ENCODE assay signal across 8 cellular contexts in the genomic region with DNA sequence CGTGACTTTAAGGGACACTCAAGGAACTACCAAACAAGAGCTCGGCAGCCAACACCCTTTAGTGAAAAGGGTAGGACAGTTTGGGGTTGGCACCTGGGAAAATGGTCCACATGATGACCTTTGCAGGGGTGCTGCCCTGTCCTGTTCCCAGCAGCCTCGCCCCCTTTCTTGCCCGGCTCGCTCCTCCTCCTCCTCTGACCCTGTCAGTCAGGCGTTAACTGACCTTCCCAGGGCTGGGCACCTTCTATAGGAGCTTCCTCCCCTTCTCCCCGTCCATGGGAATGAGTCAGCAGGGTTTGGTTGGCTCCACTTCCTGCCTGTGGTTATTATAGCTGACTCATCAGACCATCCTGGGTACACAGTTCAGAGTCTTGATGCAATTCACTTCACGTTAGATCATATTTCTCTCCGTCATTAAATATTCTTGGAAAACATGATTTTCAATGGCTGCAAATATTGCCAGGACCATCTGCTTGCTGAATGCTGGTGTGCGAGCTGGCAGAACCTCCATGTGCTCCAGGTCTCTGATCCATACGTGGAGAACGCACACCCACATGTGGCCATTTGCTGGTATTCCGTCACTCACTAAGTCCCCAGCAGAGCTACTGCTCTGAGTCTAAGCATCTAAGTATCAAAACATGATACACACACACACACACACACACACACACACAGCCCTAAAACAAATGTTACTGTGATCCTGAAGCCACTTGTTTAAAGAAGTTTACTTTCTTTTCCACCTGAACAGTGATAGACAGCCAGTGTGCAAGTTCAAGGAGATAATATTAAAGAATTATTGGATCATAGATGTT.
DNase-seq lines count a peak whose midpoint lies in the region; ATAC-seq and TF ChIP-seq lines count a peak whose summit lies in the region.

No MANE protein-coding gene starts in this region.

- no peak overlapping the region for H3K14ac ChIP-seq in mesenchymal stem cell (ENCODE audit: low read length in 2 of 2)

- H3K27ac ChIP-seq in coronary artery (peak overlapping the region; percentile 2 to 10), mesenchymal stem cell (ENCODE audit: low read length, poor library complexity, severe bottlenecking) (peak overlapping the region; percentile 95)

- peak overlapping the region; percentile 65 for H2BK120ac ChIP-seq in mesenchymal stem cell (ENCODE audit: low read depth, low read length)

- H4K8ac ChIP-seq in mesenchymal stem cell (ENCODE audit: low read length) = peak overlapping the region; percentile 59

- in situ Hi-C loops in ACHN (cut with HindIII; ENCODE audit: low pct_ligation_motif_present, low pct_unique_long_range_greater_than_20kb, low sequenced_read_pairs) = no loop called here

- 12% methylated on average over 13 of the region's 13 CpGs for WGBS in mesenchymal stem cell

- peak overlapping the region; percentile 37 for H3K4me3 ChIP-seq in coronary artery
- H3K4me3 ChIP-seq in mesenchymal stem cell (ENCODE audit: insufficient read depth in 1 of 2, low read depth in 1 of 2, low read length in 2 of 2) = no peak overlapping the region

- no peaks in the 10 kb centered on the region for H3K36me3 ChIP-seq in mesenchymal stem cell (ENCODE audit: control insufficient read depth in 1 of 2, insufficient read depth in 2 of 2, low read depth in 1 of 2, low read length in 2 of 2)

- H2AFZ ChIP-seq in mesenchymal stem cell (ENCODE audit: low read depth, low read length) = peak overlapping the region; percentile 60

- no peak overlapping the region for H2BK15ac ChIP-seq in mesenchymal stem cell (ENCODE audit: low read depth, poor library complexity, severe bottlenecking)

- H3K4me2 ChIP-seq in mesenchymal stem cell (ENCODE audit: low read length, poor library complexity, severe bottlenecking) = peak overlapping the region; percentile 60

- peak; percentile 99 for DNase-seq in ACHN
- DNase-seq in NCI-H226 = peak; percentile 99
- DNase-seq in activated CD4-positive, CD25-positive, alpha-beta regulatory T cell treated with anti-CD3 and anti-CD28 coated beads, Interleukin-2, amount 50 U/mL, for 72 hours = peak; percentile 57
- DNase-seq in coronary artery (ENCODE audit: low spot score) = no peak
- DNase-seq in mesenchymal stem cell = peak; percentile 98
- peak; percentile 66 for DNase-seq in stimulated activated CD8-positive, alpha-beta memory T cell treated with anti-CD3 and anti-CD28 coated beads, Interleukin-4, amount 100 ng/mL, for 48 hours

- peak overlapping the region in 1 of 2 experiments; percentile 76 for H2BK12ac ChIP-seq in mesenchymal stem cell (ENCODE audit: low read length in 2 of 2)

- no peak overlapping the region for H2AK5ac ChIP-seq in mesenchymal stem cell (ENCODE audit: low read length, severe bottlenecking)

- no peak for TF ChIP-seq CTCF in coronary artery (IDR thresholded peaks at IDR 0.05)

- H3K23ac ChIP-seq in mesenchymal stem cell (ENCODE audit: low read length in 2 of 2) = no peak overlapping the region

- H2BK5ac ChIP-seq in mesenchymal stem cell (ENCODE audit: low read depth, low read length, poor library complexity, severe bottlenecking) = peak overlapping the region; percentile 24

- H3K9me3 ChIP-seq in mesenchymal stem cell (ENCODE audit: control insufficient read depth, low read length) = peaks cover 4% of the 10 kb centered on the region

- H3K9ac ChIP-seq in mesenchymal stem cell (ENCODE audit: low read length) = peak overlapping the region; percentile 51

- peak overlapping the region in 1 of 2 experiments; percentile 47 for H3K4ac ChIP-seq in mesenchymal stem cell (ENCODE audit: low read depth in 1 of 2, low read length in 2 of 2)

- ATAC-seq in GM19025 (IDR thresholded peaks at IDR 0.05; ENCODE audit: low read depth, unreplicated experiment) = peak; percentile 69
- no peak for ATAC-seq in HG02973 (IDR thresholded peaks at IDR 0.05; ENCODE audit: unreplicated experiment)

- H3K79me1 ChIP-seq in mesenchymal stem cell (replicated peaks; ENCODE audit: low read length, poor library complexity, severe bottlenecking) = peaks cover 3% of the 10 kb centered on the region

- peak overlapping the region; percentile 55 for H4K91ac ChIP-seq in mesenchymal stem cell (ENCODE audit: low read length)

- peak overlapping the region; percentile 5 to 88 for H3K18ac ChIP-seq in mesenchymal stem cell (ENCODE audit: low read depth in 1 of 2, low read length in 2 of 2)

- H3K4me1 ChIP-seq in mesenchymal stem cell (ENCODE audit: control insufficient read depth, insufficient read depth, low read depth, low read length) = peaks cover 26% of the 10 kb centered on the region

- no peaks in the 10 kb centered on the region for H3K27me3 ChIP-seq in mesenchymal stem cell (ENCODE audit: control insufficient read depth in 1 of 2, insufficient read depth in 1 of 2, low read length in 2 of 2)
